ENCODE assay signal across 23 cellular contexts in the genomic region with DNA sequence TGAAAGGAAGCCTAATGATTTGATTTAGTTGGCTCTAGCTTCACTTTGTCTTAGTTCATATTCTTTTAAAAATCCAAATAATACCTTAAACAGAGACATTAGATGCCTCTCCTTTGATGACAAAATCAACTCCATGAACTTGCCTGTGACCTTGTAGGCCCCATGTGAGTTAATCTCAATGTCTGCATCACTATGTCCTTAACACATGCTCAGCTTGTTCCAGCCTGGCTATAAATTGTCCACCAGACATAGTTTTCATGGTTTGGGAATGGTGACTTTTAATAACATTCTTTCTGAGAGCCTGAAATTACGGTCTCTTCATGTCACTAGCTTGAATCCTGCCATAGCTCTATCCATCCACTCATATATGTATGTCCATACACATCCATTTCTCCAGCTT.
"Had no signal": no experiment of that assay in that cellular context is flagged by ENCODE, and none has a peak within 500 bp of the region (broad histone marks: within the 10 kb centered on the region; RNA-seq: fewer than 3 reads in every experiment).

No MANE protein-coding gene starts in this region.

- H3K4me2 ChIP-seq: neural progenitor cell had no signal

- H3K9me3 ChIP-seq: esophagus muscularis mucosa, ovary, prostate gland, upper lobe of right lung had no signal

- H3K4me3 ChIP-seq: cardiac muscle cell, esophagus muscularis mucosa, gastroesophageal sphincter, lung, neural progenitor cell, ovary, prostate gland, upper lobe of right lung had no signal

- H3K4me1 ChIP-seq: esophagus muscularis mucosa, gastroesophageal sphincter, neural progenitor cell, prostate gland, upper lobe of right lung had no signal

- DNase-seq: activated CD4-positive, alpha-beta memory T cell treated with anti-CD3 and anti-CD28 coated beads, Interleukin-2, amount 10 ng/mL, durations not matched to agents 7 days and 5 days; activated CD4-positive, alpha-beta T cell treated with anti-CD3 and anti-CD28 coated beads, Interleukin-2, amount 10 ng/mL, durations not matched to agents 24 days and 14 days; activated effector memory CD4-positive, alpha-beta T cell treated with Interleukin-2 at 50 U/mL for 16 hours; activated naive CD4-positive, alpha-beta T cell treated with anti-CD3 and anti-CD28 coated beads for 36 hours; activated naive CD8-positive, alpha-beta T cell treated with anti-CD3 and anti-CD28 coated beads, Interleukin-2, amount 10 ng/mL, durations not matched to agents 7 days and 5 days; activated T-cell treated with anti-CD3 and anti-CD28 coated beads, Interleukin-2, amount 50 U/mL, for 72 hours; amygdala; effector CD8-positive, alpha-beta T cell; head of caudate nucleus; left colon; naive thymus-derived CD8-positive, alpha-beta T cell; ovary; stimulated activated CD4-positive, alpha-beta T cell treated with anti-CD3 and anti-CD28 coated beads, Interleukin-4, amount 100 ng/mL, for 24 hours; stimulated activated naive CD4-positive, alpha-beta T cell treated with Interleukin-2 at 50 U/mL for 16 hours; upper lobe of right lung had no signal

- ATAC-seq: activated CD4-positive, CD25-positive, alpha-beta regulatory T cell treated with anti-CD3 and anti-CD28 coated beads, Interleukin-2, amount 50 U/mL, for 24 hours; activated T-cell treated with anti-CD3 and anti-CD28 coated beads, Interleukin-2, amount 50 U/mL, for 72 hours; left colon; naive thymus-derived CD8-positive, alpha-beta T cell; upper lobe of right lung had no signal

- H3K36me3 ChIP-seq: cardiac muscle cell, esophagus muscularis mucosa, gastroesophageal sphincter, neural progenitor cell, ovary, prostate gland, upper lobe of right lung had no signal

- H3K27me3 ChIP-seq: cardiac muscle cell, esophagus muscularis mucosa, gastroesophageal sphincter, neural progenitor cell, ovary, upper lobe of right lung had no signal

- H3K27ac ChIP-seq: cardiac muscle cell, esophagus muscularis mucosa, gastroesophageal sphincter, neural progenitor cell, ovary, prostate gland, upper lobe of right lung, VCaP had no signal

- H2AFZ ChIP-seq: neural progenitor cell had no signal
